ENCODE assay signal across 32 cellular contexts in genomic region chr7:28378574-28379149, GRCh38. TPM values are rescaled to one million over a fixed set of nuclear protein-coding genes. Genes with fewer than 3 reads are reported as not detected.
DNase-seq lines count a peak whose midpoint lies in the region; ATAC-seq, FAIRE-seq and TF ChIP-seq lines count a peak whose summit lies in the region.
"Had no signal": no experiment of that assay in that cellular context is flagged by ENCODE, and none has a peak within 500 bp of the region (broad histone marks: within the 10 kb centered on the region; RNA-seq: fewer than 3 reads in every experiment).

No MANE protein-coding gene starts in this region.

- H3K27me3 ChIP-seq in HepG2 (ENCODE audit: control insufficient read depth in 1 of 2, insufficient read depth in 2 of 2, low read length in 2 of 2), result no peaks in the 10 kb centered on the region; a peak in 1 of 5 replicates
- H3K27me3 ChIP-seq: cardiac muscle cell, colonic mucosa, esophagus squamous epithelium, gastrocnemius medialis, hepatocyte, testis, uterus had no signal

- TF ChIP-seq EP300 in HepG2 (IDR thresholded peaks at IDR 0.05; ENCODE audit: low read depth in 2 of 2, low read length in 2 of 2) (no peak), HepG2 (CRISPR knock-in tag; IDR thresholded peaks at IDR 0.05; ENCODE audit: borderline replicate concordance) (no peak)

- H3K9ac ChIP-seq in HepG2 (ENCODE audit: insufficient read depth, low read depth, low read length), result no peak overlapping the region

- 63% methylated on average over 3 of the region's 3 CpGs for WGBS in HepG2 (ENCODE audit: low lambda C conversion rate)

- no peak overlapping the region for H3K4me2 ChIP-seq in HepG2 (ENCODE audit: low read depth, low read length)
- H3K4me2 ChIP-seq: hepatocyte had no signal

- FAIRE-seq in HepG2 (lab: Jason Lieb, UNC), result no peak

- TF ChIP-seq RAD21 in HepG2 (CRISPR knock-in tag; IDR thresholded peaks at IDR 0.05), result no peak

- in situ Hi-C loops in HepG2 (cut with HindIII; ENCODE audit: extremely low pct_ligation_motif_present, low pct_unique_long_range_greater_than_20kb), result no loop called here

- H3K36me3 ChIP-seq in HepG2 (replicated peaks in 1 of 2; ENCODE audit: control insufficient read depth in 1 of 2, insufficient read depth in 2 of 2, low read length in 2 of 2), result no peaks in the 10 kb centered on the region
- H3K36me3 ChIP-seq: cardiac muscle cell, colonic mucosa, esophagus squamous epithelium, gastrocnemius medialis, left lung, uterus had no signal

- H3K9me3 ChIP-seq in HepG2 (ENCODE audit: low read length), result no peaks in the 10 kb centered on the region
- H3K9me3 ChIP-seq: colonic mucosa, esophagus squamous epithelium, gastrocnemius medialis, left lung, psoas muscle, testis, uterus had no signal

- H4K20me1 ChIP-seq in HepG2 (ENCODE audit: insufficient read depth, low read length), result no peaks in the 10 kb centered on the region

- no peaks in the 10 kb centered on the region for H3K4me1 ChIP-seq in HepG2 (ENCODE audit: insufficient read depth, low read length)
- H3K4me1 ChIP-seq: colonic mucosa, gastrocnemius medialis, left lung, psoas muscle, testis, uterus had no signal

- no peak for TF ChIP-seq POLR2A in HepG2 (IDR thresholded peaks at IDR 0.05; ENCODE audit: insufficient read depth in 1 of 2, low read depth in 2 of 2, low read length in 2 of 2)

- no TSS peak for BruUV-seq in HepG2 (replicated peaks; lab: Mats Ljungman, UMichigan)

- H3K79me2 ChIP-seq in HepG2 (ENCODE audit: insufficient read depth, low read length), result no peaks in the 10 kb centered on the region
- H3K79me2 ChIP-seq: hepatocyte had no signal

- no peak overlapping the region for H3K4me3 ChIP-seq in HepG2 (replicated peaks in 1 of 3; ENCODE audit: insufficient read depth in 1 of 3, low read depth in 2 of 3, low read length in 3 of 3)
- H3K4me3 ChIP-seq: cardiac muscle cell, colonic mucosa, esophagus squamous epithelium, gastrocnemius medialis, hepatocyte, left lung, psoas muscle, testis, uterus had no signal

- no peak for TF ChIP-seq CTCF in HepG2 (CRISPR knock-in tag; IDR thresholded peaks at IDR 0.05)

- no peak for ATAC-seq in HepG2
- ATAC-seq: activated T-cell treated with anti-CD3 and anti-CD28 coated beads, Interleukin-2, amount 50 U/mL, for 72 hours; gastrocnemius medialis; left lung; naive thymus-derived CD4-positive, alpha-beta T cell; stimulated activated naive CD8-positive, alpha-beta T cell treated with anti-CD3 and anti-CD28 coated beads, Interleukin-15, Interleukin-2, amounts not matched to agents 100 U/mL and 50 U/mL, for 24 hours had no signal

- H3K27ac ChIP-seq in HepG2 (ENCODE audit: extremely low read length, insufficient read depth, low read length), result no peak overlapping the region
- H3K27ac ChIP-seq: C4-2B, cardiac muscle cell, colonic mucosa, esophagus squamous epithelium, gastrocnemius medialis, hepatocyte, left lung, psoas muscle, testis, uterus had no signal

- no peak overlapping the region for H2AFZ ChIP-seq in HepG2 (ENCODE audit: low read length)
- H2AFZ ChIP-seq: hepatocyte had no signal

- POLR2A ChIA-PET in HepG2 (lab: Yijun Ruan, JAX), result no interaction called here

- intact Hi-C loops in posterior vena cava (cut with DNase I), result no loop called here
- intact Hi-C loops in HepG2 (cut with micrococcal nuclease; ENCODE audit: unreplicated experiment), result no loop called here

- CTCF ChIA-PET in HepG2 (lab: Yijun Ruan, JAX; ENCODE audit: low intra/inter-chr PET ratio, low total read pairs), result no interaction called here

- peak; percentile 35 for DNase-seq in EL
- DNase-seq in LHCN-M2 (ENCODE audit: low read depth), result peak; percentile 38
- peak; percentile 19 for DNase-seq in astrocyte of the hippocampus (ENCODE audit: low read depth, low spot score)
- peak; percentile 29 for DNase-seq in kidney glomerular epithelial cell (lab: John Stamatoyannopoulos, UW)
- DNase-seq in activated CD4-positive, alpha-beta T cell treated with anti-CD3 and anti-CD28 coated beads, Interleukin-2, amount 50 U/mL, for 48 hours, result no peak
- no peak for DNase-seq in activated effector memory CD4-positive, alpha-beta T cell treated with anti-CD3 and anti-CD28 coated beads, Interleukin-2, amount 50 U/mL, for 16 hours
- no peak for DNase-seq in posterior vena cava (ENCODE audit: low spot score)
- no peak for DNase-seq in HepG2 (ENCODE audit: low spot score)
- DNase-seq: activated CD4-positive, CD25-positive, alpha-beta regulatory T cell; activated naive CD4-positive, alpha-beta T cell treated with anti-CD3 and anti-CD28 coated beads, Interleukin-2, amount 10 ng/mL, durations not matched to agents 7 days and 5 days; activated T-cell treated with anti-CD3 and anti-CD28 coated beads, Interleukin-2, amount 50 U/mL, for 72 hours; amygdala; colonic mucosa; DND-41; effector memory CD4-positive, alpha-beta T cell; esophagus squamous epithelium; gastrocnemius medialis; HFFc6; left lung; naive thymus-derived CD4-positive, alpha-beta T cell; NCI-H1092 treated with DMSO at 0.1 percent for 48 hours; NCI-H2029; NCI-H446; NCI-H82; psoas muscle; SIG-M5; stimulated activated naive CD8-positive, alpha-beta T cell treated with anti-CD3 and anti-CD28 coated beads, Interleukin-15, Interleukin-2, amounts not matched to agents 100 U/mL and 50 U/mL, for 24 hours; testis; uterus had no signal

TF ChIP-seq in HepG2, 621 proteins besides CTCF, POLR2A, EP300 and RAD21 (continues in another document):
- TF ChIP-seq SALL2 (CRISPR knock-in tag; IDR thresholded peaks at IDR 0.05), result no peak

RNA-seq across cellular contexts. Expression of gene CREB5, which starts 33.7 kb away (rescaled TPM):
- 6.5 and 9.0 TPM in 2 replicates for total RNA-seq in LHCN-M2 (2014; rRNA removed)
- 1.2 TPM for polyA plus RNA-seq in LHCN-M2 (2012)
- total RNA-seq in posterior vena cava, result 10 to 100 TPM; 21.5 to 21.9 TPM
- total RNA-seq in HepG2 (2016; rRNA removed; fragmentation: Illumina TruSeq; extraction: Trizol), result 0.38 and 0.45 TPM in 2 replicates
- total RNA-seq in HepG2 (2016; cell fraction: cytosol; rRNA removed; fragmentation: Illumina TruSeq; extraction: Trizol; ENCODE audit: low read depth), result 0.40 and 0.53 TPM in 2 replicates
- total RNA-seq in HepG2 (2016; cell fraction: insoluble cytoplasmic fraction; rRNA removed; fragmentation: Illumina TruSeq; extraction: Trizol), result 0.71 and 0.79 TPM in 2 replicates
- 0.22 and 0.38 TPM in 2 replicates for total RNA-seq in HepG2 (2016; cell fraction: membrane; rRNA removed; fragmentation: Illumina TruSeq; extraction: Trizol)
- total RNA-seq in HepG2 (2016; cell fraction: nucleus; rRNA removed; fragmentation: Illumina TruSeq; extraction: Trizol), result 2.4 and 3.2 TPM in 2 replicates
- 0.71 and 2.3 TPM in 2 replicates for polyA plus RNA-seq in HepG2 (2011; rRNA removed)
- 0.59 and 0.77 TPM in 2 replicates for polyA plus RNA-seq in HepG2 (2011; cell fraction: cytosol; rRNA removed)
- polyA plus RNA-seq in HepG2 (2011; cell fraction: nucleus; rRNA removed), result 5.0 and 6.0 TPM in 2 replicates
- polyA plus RNA-seq in HepG2 (2012), result 0.20 and 0.84 TPM in 2 replicates
- polyA plus RNA-seq in HepG2 (2016; cell fraction: cytosol; fragmentation: Illumina TruSeq; extraction: Trizol; ENCODE audit: low read depth), result 0.40 and 0.69 TPM in 2 replicates
- 0.94 and 1.3 TPM in 2 replicates for polyA plus RNA-seq in HepG2 (2016; cell fraction: insoluble cytoplasmic fraction; fragmentation: Illumina TruSeq; extraction: Trizol; ENCODE audit: low read depth)
- 0.03 and 0.40 TPM in 2 replicates for polyA plus RNA-seq in HepG2 (2016; cell fraction: membrane; fragmentation: Illumina TruSeq; extraction: Trizol; ENCODE audit: low read depth)
- polyA plus RNA-seq in HepG2 (2016; cell fraction: nucleus; fragmentation: Illumina TruSeq; extraction: Trizol; ENCODE audit: insufficient read depth, low read depth), result 1.5 and 2.1 TPM in 2 replicates
- 0.12 and 1.7 TPM in 2 replicates for polyA minus RNA-seq in HepG2 (2011; rRNA and poly(A)+ RNA removed; ENCODE audit: low replicate concordance)
- 0.18 and 0.79 TPM in 2 replicates for polyA minus RNA-seq in HepG2 (2011; cell fraction: cytosol; rRNA and poly(A)+ RNA removed)
- 4.8 and 9.7 TPM in 2 replicates for polyA minus RNA-seq in HepG2 (2011; cell fraction: nucleus; rRNA and poly(A)+ RNA removed)
- polyA plus RNA-seq: naive thymus-derived CD4-positive, alpha-beta T cell had no signal

Comparison
In these comparisons a context has a peak if more than half of its experiments do, and no peak if none do; other contexts are left out.
1. DNase-seq: peak in EL (single experiment), LHCN-M2 (single experiment), astrocyte of the hippocampus (single experiment) and kidney glomerular epithelial cell (single experiment); none in activated CD4-positive, alpha-beta T cell treated with anti-CD3 and anti-CD28 coated beads, Interleukin-2, amount 50 U/mL, for 48 hours (0 of 2), activated effector memory CD4-positive, alpha-beta T cell treated with anti-CD3 and anti-CD28 coated beads, Interleukin-2, amount 50 U/mL, for 16 hours (single experiment), posterior vena cava (single experiment) and HepG2 (single experiment).